Comparison of ENCODE assay signal across 22 cellular contexts in genomic region chr13:51934461-51935087, GRCh38.
DNase-seq lines count a peak whose midpoint lies in the region; TF ChIP-seq lines count a peak whose summit lies in the region.
"Had no signal": no experiment of that assay in that cellular context is flagged by ENCODE, and none has a peak within 500 bp of the region (broad histone marks: within the 10 kb centered on the region; RNA-seq: fewer than 3 reads in every experiment).

No MANE protein-coding gene starts in this region.

- DNase-seq in ELF-1 (ENCODE audit: low read depth, low spot score) (peak; percentile 27), NCI-H146 (lab: John Stamatoyannopoulos, UW) (peak; percentile 54), endodermal cell (peak; percentile 62), neuronal stem cell (ENCODE audit: low spot score) (no peak), CD14-positive monocyte (ENCODE audit: low spot score) (no peak), brain microvascular endothelial cell (no peak), UCSD-AML1 (lab: John Stamatoyannopoulos, UW; ENCODE audit: unreplicated experiment) (no peak), medulla oblongata (ENCODE audit: extremely low spot score) (no peak)
- DNase-seq: CD4-positive, CD25-positive, alpha-beta regulatory T cell; DMS153; DND-41; HCEC 1CT; Karpas-422; NCI-H1092; NCI-H1436; NCI-H2029; NCI-H446; NCI-H524 treated with DMSO at 0.1 percent for 48 hours; NCI-H774; SK-N-SH had no signal

- H3K27ac ChIP-seq in endodermal cell (ENCODE audit: low read depth, low read length) (no peak overlapping the region), neuronal stem cell (replicated peaks; ENCODE audit: low read length) (no peak overlapping the region), brain microvascular endothelial cell (no peak overlapping the region)
- H3K27ac ChIP-seq: HL-60 had no signal

- peak overlapping the region; percentile 14 for H4K91ac ChIP-seq in neuronal stem cell (ENCODE audit: low read depth, low read length, poor library complexity)

- no peaks in the 10 kb centered on the region for H3K79me1 ChIP-seq in neuronal stem cell (ENCODE audit: low read depth, low read length)

- H3K27me3 ChIP-seq in endodermal cell (ENCODE audit: control insufficient read depth, insufficient read depth, low read length, poor library complexity, severe bottlenecking) (no peaks in the 10 kb centered on the region), neuronal stem cell (ENCODE audit: control insufficient read depth in 3 of 3, insufficient read depth in 3 of 3, low read depth in 1 of 3, low read length in 3 of 3) (no peaks in the 10 kb centered on the region), brain microvascular endothelial cell (replicated peaks) (no peaks in the 10 kb centered on the region)

- no peak overlapping the region for H2BK120ac ChIP-seq in neuronal stem cell (ENCODE audit: low read depth, low read length)

- no peak overlapping the region for H3K9ac ChIP-seq in endodermal cell (ENCODE audit: extremely low read depth, low read length, poor library complexity, severe bottlenecking)
- H3K9ac ChIP-seq in neuronal stem cell (ENCODE audit: low read depth, low read length, poor library complexity): peak overlapping the region; percentile 30
- H3K9ac ChIP-seq: SK-N-SH had no signal

- no peak overlapping the region for H4K8ac ChIP-seq in neuronal stem cell (ENCODE audit: low read depth, low read length)

- H3K4me3 Mint-ChIP-seq in endodermal cell (no peak overlapping the region), CD14-positive monocyte (no peak overlapping the region)
- H3K4me3 Mint-ChIP-seq: CD4-positive, CD25-positive, alpha-beta regulatory T cell; GM23338 had no signal

- H2BK5ac ChIP-seq in neuronal stem cell (ENCODE audit: low read length): peak overlapping the region; percentile 72

- TF ChIP-seq CTCF in endodermal cell (conservative IDR thresholded peaks at IDR 0.05) (peak; percentile 41), CD14-positive monocyte (IDR thresholded peaks at IDR 0.05) (no peak), brain microvascular endothelial cell (IDR thresholded peaks at IDR 0.05; ENCODE audit: low read depth, low read length, missing control alignments) (no peak)

- H3K36me3 ChIP-seq in endodermal cell (ENCODE audit: control insufficient read depth, insufficient read depth, low read length) (peaks cover 2% of the 10 kb centered on the region), neuronal stem cell (replicated peaks in 1 of 2; ENCODE audit: control insufficient read depth in 2 of 2, insufficient read depth in 2 of 2, low read length in 2 of 2) (peaks cover 0 to 2% of the 10 kb centered on the region in 2 donors), brain microvascular endothelial cell (replicated peaks) (no peaks in the 10 kb centered on the region)

- WGBS in endodermal cell (ENCODE audit: insufficient coverage in 1 of 2, insufficient read length in 1 of 2), 2 experiments: 93 to 96% methylated on average over 14 to 19 of the region's 19 CpGs
- WGBS in neuronal stem cell (ENCODE audit: extremely low coverage in 2 of 2, insufficient read length in 2 of 2, insufficient replicate concordance in 1 of 2), 2 donors: no CpG with 5 or more reads among the region's 19 CpGs

- H3K36me3 Mint-ChIP-seq in endodermal cell (ENCODE audit: low read depth) (peaks cover 8% of the 10 kb centered on the region), CD14-positive monocyte (no peaks in the 10 kb centered on the region)
- H3K36me3 Mint-ChIP-seq: CD4-positive, CD25-positive, alpha-beta regulatory T cell had no signal

- H2AFZ ChIP-seq in neuronal stem cell (ENCODE audit: low read length): no peak overlapping the region
- H2AFZ ChIP-seq: GM23338 had no signal

- H3K18ac ChIP-seq in neuronal stem cell (ENCODE audit: low read length): no peak overlapping the region

- peaks cover 7% of the 10 kb centered on the region for H3K4me1 ChIP-seq in endodermal cell (ENCODE audit: control insufficient read depth, insufficient read depth, low read length)
- no peaks in the 10 kb centered on the region for H3K4me1 ChIP-seq in neuronal stem cell (ENCODE audit: control insufficient read depth in 2 of 2, insufficient read depth in 1 of 2, low read depth in 1 of 2, low read length in 2 of 2)

- no peaks in the 10 kb centered on the region for H3K27me3 Mint-ChIP-seq in endodermal cell (ENCODE audit: insufficient read depth)
- H3K27me3 Mint-ChIP-seq in CD14-positive monocyte (ENCODE audit: low read depth in 3 of 3): peaks cover 0 to 6% (median 3%) of the 10 kb centered on the region in 3 donors

- H3K9me3 Mint-ChIP-seq in endodermal cell (no peaks in the 10 kb centered on the region), CD14-positive monocyte (no peaks in the 10 kb centered on the region)
- H3K9me3 Mint-ChIP-seq: CD4-positive, CD25-positive, alpha-beta regulatory T cell; GM23338 had no signal

- H3K4me1 Mint-ChIP-seq in endodermal cell (peaks cover 14% of the 10 kb centered on the region), CD14-positive monocyte (no peaks in the 10 kb centered on the region)
- H3K4me1 Mint-ChIP-seq: GM23338 had no signal

- H3K4me3 ChIP-seq in endodermal cell (ENCODE audit: low read length): no peak overlapping the region
- H3K4me3 ChIP-seq in neuronal stem cell (ENCODE audit: low read length in 2 of 2): no peak overlapping the region
- no peak overlapping the region for H3K4me3 ChIP-seq in brain microvascular endothelial cell (ENCODE audit: low read depth, low read length)
- H3K4me3 ChIP-seq: GM23338 had no signal

- H3K27ac Mint-ChIP-seq in endodermal cell (no peak overlapping the region), CD14-positive monocyte (no peak overlapping the region)
- H3K27ac Mint-ChIP-seq: CD4-positive, CD25-positive, alpha-beta regulatory T cell; GM23338 had no signal

- H2AK5ac ChIP-seq in neuronal stem cell (ENCODE audit: low read depth, low read length): no peak overlapping the region

- H3K14ac ChIP-seq in neuronal stem cell (ENCODE audit: low read length): no peak overlapping the region

- H3K4ac ChIP-seq in neuronal stem cell (ENCODE audit: low read length): no peak overlapping the region

- no peak overlapping the region for H2BK15ac ChIP-seq in neuronal stem cell (ENCODE audit: low read length)

- peak overlapping the region; percentile 28 for H3K23ac ChIP-seq in neuronal stem cell (ENCODE audit: low read depth, low read length, poor library complexity)

- H3K9me3 ChIP-seq in endodermal cell (ENCODE audit: control insufficient read depth, low read length): no peaks in the 10 kb centered on the region
- H3K9me3 ChIP-seq in neuronal stem cell (replicated peaks in 1 of 2; ENCODE audit: control insufficient read depth in 2 of 2, insufficient read depth in 1 of 2, low read depth in 1 of 2, low read length in 2 of 2): no peaks in the 10 kb centered on the region
- H3K9me3 ChIP-seq: SK-N-SH had no signal

- intact Hi-C loops in CD14-positive monocyte (cut with micrococcal nuclease): no loop called here

- in situ Hi-C loops in brain microvascular endothelial cell (cut with HindIII; ENCODE audit: low pct_ligation_motif_present, low sequenced_read_pairs): no loop called here

- no peak overlapping the region for H2BK12ac ChIP-seq in neuronal stem cell (ENCODE audit: low read length)

- H3K4me2 ChIP-seq in neuronal stem cell (ENCODE audit: insufficient read depth, low read length, poor library complexity, severe bottlenecking): no peak overlapping the region
- H3K4me2 ChIP-seq: GM23338, SK-N-SH had no signal

Comparison
In these comparisons a context has a peak if more than half of its experiments do, and no peak if none do; other contexts are left out.
1. DNase-seq: peak in ELF-1 (single experiment), NCI-H146 (single experiment) and endodermal cell (single experiment); none in neuronal stem cell (single experiment), CD14-positive monocyte (single experiment), brain microvascular endothelial cell (single experiment), UCSD-AML1 (single experiment) and medulla oblongata (single experiment).